Comparison of ENCODE assay signal across 7 cellular contexts in genomic region chr2:101696272-101697123, GRCh38. TPM values are rescaled to one million over a fixed set of nuclear protein-coding genes. Genes with fewer than 3 reads are reported as not detected.
DNase-seq lines count a peak whose midpoint lies in the region; ATAC-seq and TF ChIP-seq lines count a peak whose summit lies in the region.

No MANE protein-coding gene starts in this region.

- TF ChIP-seq POLR2A in tibial nerve (IDR thresholded peaks at IDR 0.05), result no peak

- intact Hi-C loops in lower lobe of right lung (cut with DNase I), result no loop called here

- H3K4me3 ChIP-seq in GM12865 (ENCODE audit: low read depth, low read length) (peak overlapping the region; percentile 59), lower lobe of right lung (peak overlapping the region; percentile 77), tibial nerve (peak overlapping the region; percentile 66)

- H3K36me3 ChIP-seq in lower lobe of right lung (no peaks in the 10 kb centered on the region), tibial nerve (no peaks in the 10 kb centered on the region)

- TF ChIP-seq CTCF in GM12865 (IDR thresholded peaks at IDR 0.05; ENCODE audit: insufficient read depth, low read depth, low read length, missing control alignments) (no peak), lower lobe of right lung (IDR thresholded peaks at IDR 0.05) (no peak), tibial nerve (IDR thresholded peaks at IDR 0.05) (no peak)

- WGBS in tibial nerve, 2 donors, result 9% methylated on average over 31 of the region's 31 CpGs

- H3K9me3 ChIP-seq in lower lobe of right lung (no peaks in the 10 kb centered on the region), tibial nerve (no peaks in the 10 kb centered on the region)

- peak; percentile 49 to 64 for ATAC-seq in lower lobe of right lung

- H3K27me3 ChIP-seq in lower lobe of right lung (ENCODE audit: low read depth) (no peaks in the 10 kb centered on the region), tibial nerve (no peaks in the 10 kb centered on the region)

- H3K27ac ChIP-seq in cingulate gyrus (ENCODE audit: low read depth, low read length), result peak overlapping the region; percentile 85
- peak overlapping the region; percentile 87 for H3K27ac ChIP-seq in lower lobe of right lung
- H3K27ac ChIP-seq in tibial nerve, result peak overlapping the region; percentile 88 to 94 (median 93)

- DNase-seq in GM12865 (ENCODE audit: low read depth), result no peak
- peak; percentile 70 for DNase-seq in NCI-H69 (lab: John Stamatoyannopoulos, UW)
- peak; percentile 63 for DNase-seq in lower lobe of right lung
- peak in 1 of 2 donors; percentile 22 for DNase-seq in tibial nerve (ENCODE audit: low spot score in 2 of 2)
- no peak for DNase-seq in RKO (ENCODE audit: low spot score)
- DNase-seq in foreskin melanocyte, result no peak

- H3K4me1 ChIP-seq in lower lobe of right lung (peaks cover 29% of the 10 kb centered on the region), tibial nerve (peaks cover 0 to 31% (median 9%) of the 10 kb centered on the region in 4 donors)

- no peak for TF ChIP-seq EP300 in tibial nerve (IDR thresholded peaks at IDR 0.05)

RNA-seq across cellular contexts. Expression of gene MAP4K4, which starts 1.0 kb away (rescaled TPM):
- total RNA-seq in lower lobe of right lung (68.4 TPM), tibial nerve (10 to 100 TPM; 78.0 to 85.7 (median 84.4) TPM)

Comparison
In these comparisons a context has a peak if more than half of its experiments do, and no peak if none do; other contexts are left out.
1. DNase-seq: peak in NCI-H69 (single experiment) and lower lobe of right lung (single experiment); none in GM12865 (single experiment), RKO (single experiment) and foreskin melanocyte (single experiment).
2. Peak in every context shown above with its lines, with median percentiles within 50 percentile points of each other: H3K4me3 ChIP-seq and H3K27ac ChIP-seq.